ENCODE assay signal across 1 cellular context in genomic region chr22:30219668-30220278, GRCh38.
TF ChIP-seq lines count a peak whose summit lies in the region.

No MANE protein-coding gene starts in this region.

TF ChIP-seq in WTC11, 78 proteins besides CTCF, POLR2A, EP300 and RAD21:
- no peak for TF ChIP-seq ZSCAN18 (CRISPR knock-in tag; IDR thresholded peaks at IDR 0.05)
- no peak for TF ChIP-seq ZNF121 (CRISPR knock-in tag; IDR thresholded peaks at IDR 0.05)
- TF ChIP-seq ZNF423 (CRISPR knock-in tag; IDR thresholded peaks at IDR 0.05): no peak
- TF ChIP-seq ZNF512 (CRISPR knock-in tag; IDR thresholded peaks at IDR 0.05; ENCODE audit: borderline replicate concordance): peak; percentile 84; the same call in 1 of the 2 replicates
- TF ChIP-seq TP53 (CRISPR knock-in tag; IDR thresholded peaks at IDR 0.05): no peak
- TF ChIP-seq, protein P1, sequence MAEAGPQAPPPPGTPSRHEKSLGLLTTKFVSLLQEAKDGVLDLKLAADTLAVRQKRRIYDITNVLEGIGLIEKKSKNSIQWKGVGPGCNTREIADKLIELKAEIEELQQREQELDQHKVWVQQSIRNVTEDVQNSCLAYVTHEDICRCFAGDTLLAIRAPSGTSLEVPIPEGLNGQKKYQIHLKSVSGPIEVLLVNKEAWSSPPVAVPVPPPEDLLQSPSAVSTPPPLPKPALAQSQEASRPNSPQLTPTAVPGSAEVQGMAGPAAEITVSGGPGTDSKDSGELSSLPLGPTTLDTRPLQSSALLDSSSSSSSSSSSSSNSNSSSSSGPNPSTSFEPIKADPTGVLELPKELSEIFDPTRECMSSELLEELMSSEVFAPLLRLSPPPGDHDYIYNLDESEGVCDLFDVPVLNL (CRISPR knock-in tag; IDR thresholded peaks at IDR 0.05; ENCODE audit: borderline replicate concordance, low read depth): no peak
TF ChIP-seq in WTC11: peak in this region for 1.
